In the genomic region with DNA sequence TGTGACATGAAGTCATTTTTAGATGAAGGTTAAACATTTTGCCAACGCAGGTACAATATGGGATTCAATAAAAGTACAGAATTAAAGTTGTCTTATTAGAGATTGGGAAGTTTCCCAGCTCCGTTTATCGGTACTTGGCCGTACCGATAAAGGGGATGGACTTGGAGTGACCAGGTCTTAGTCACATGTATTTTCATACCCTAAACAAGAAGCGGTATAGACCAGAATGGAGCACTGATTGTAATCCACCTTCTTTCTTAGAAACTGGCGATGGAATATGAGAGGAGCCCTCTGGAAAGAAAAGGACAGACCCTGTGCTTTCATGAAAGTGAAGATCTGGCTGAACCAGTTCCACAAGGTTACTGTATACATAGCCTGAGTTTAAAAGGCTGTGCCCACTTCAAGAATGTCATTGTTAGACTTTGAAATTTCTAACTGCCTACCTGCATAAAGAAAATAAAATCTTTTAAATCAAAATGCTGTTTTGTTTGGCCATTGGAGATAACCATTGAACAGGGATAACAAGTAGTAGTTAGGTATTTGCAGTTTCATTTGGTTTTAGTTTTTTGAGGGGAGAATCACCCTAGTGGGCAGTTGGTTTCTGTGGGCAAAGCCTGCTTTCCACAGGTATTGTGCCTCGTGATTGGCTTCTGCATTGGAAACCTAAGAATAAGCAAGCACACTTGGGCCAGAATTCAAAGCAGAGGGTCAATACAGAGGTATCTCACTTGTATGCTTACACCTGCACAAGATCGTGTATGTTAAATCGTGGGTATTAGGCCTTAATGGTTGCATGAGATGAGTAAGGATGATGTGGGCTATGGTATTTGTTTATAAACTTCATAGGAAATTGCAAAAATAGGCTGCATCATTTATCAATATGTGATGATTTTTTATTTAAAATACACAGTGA, we compare ENCODE assay signal across 14 cellular contexts. TPM values are rescaled to one million over a fixed set of nuclear protein-coding genes. Genes with fewer than 3 reads are reported as not detected.
A peak's percentile ranks its signal among the peaks of the same experiment; 100 is the strongest.
DNase-seq lines count a peak whose midpoint lies in the region; ATAC-seq and TF ChIP-seq lines count a peak whose summit lies in the region.
"Had no signal": no experiment of that assay in that cellular context is flagged by ENCODE, and none has a peak within 500 bp of the region (broad histone marks: within the 10 kb centered on the region; RNA-seq: fewer than 3 reads in every experiment).

No MANE protein-coding gene starts in this region.

- H3K27me3 Mint-ChIP-seq in Caco-2 (ENCODE audit: insufficient read depth, unreplicated experiment) (no peaks in the 10 kb centered on the region), GM23338 (ENCODE audit: insufficient read depth, low read depth, poor library complexity) (peaks cover 51% of the 10 kb centered on the region)

- H3K4me1 ChIP-seq in Caco-2 (peaks cover 56% of the 10 kb centered on the region), GM23338 (ENCODE audit: insufficient read depth) (peaks cover 31% of the 10 kb centered on the region)
- H3K4me1 ChIP-seq: uterus had no signal

- H3K27ac Mint-ChIP-seq in Caco-2 (ENCODE audit: unreplicated experiment) (peak overlapping the region; percentile 79), GM23338 (peak overlapping the region; percentile 83)

- no peaks in the 10 kb centered on the region for H3K9me2 ChIP-seq in GM23338 (ENCODE audit: insufficient read depth)

- H2AFZ ChIP-seq in GM23338 = no peak overlapping the region

- no peak overlapping the region for H3K4me2 ChIP-seq in GM23338

- BruUV-seq in Caco-2 (replicated peaks; lab: Mats Ljungman, UMichigan) = no TSS peak

- no peak for ATAC-seq in GM23338
- peak; percentile 56 for ATAC-seq in left colon

- H3K4me3 Mint-ChIP-seq in Caco-2 (ENCODE audit: unreplicated experiment) (peak overlapping the region; percentile 81), GM23338 (peak overlapping the region; percentile 39; the same call in 1 of the 3 replicates)

- peaks cover 72% of the 10 kb centered on the region for H3K4me1 Mint-ChIP-seq in Caco-2 (ENCODE audit: low read depth, unreplicated experiment)
- peaks cover 65% of the 10 kb centered on the region for H3K4me1 Mint-ChIP-seq in GM23338

- no peak overlapping the region for H3K9ac ChIP-seq in SK-N-MC (ENCODE audit: insufficient read length)

- peaks cover 38% of the 10 kb centered on the region for H4K20me1 ChIP-seq in GM23338 (replicated peaks; ENCODE audit: insufficient read depth)

- DNase-seq in Caco-2 (peak; percentile 72 to 85), GM23338 (ENCODE audit: low spot score) (peak; percentile 36), SK-N-MC (ENCODE audit: low read depth, low spot score) (no peak), left colon (no peak), WERI-Rb-1 (no peak), A172 (ENCODE audit: low spot score) (no peak)
- DNase-seq in stimulated activated CD4-positive, alpha-beta T cell treated with anti-CD3 and anti-CD28 coated beads, Interleukin-2, amount 100 ng/mL, for 48 hours = no peak
- DNase-seq in activated effector memory CD4-positive, alpha-beta T cell treated with Interleukin-2 at 50 U/mL for 16 hours = no peak
- DNase-seq: activated CD4-positive, alpha-beta T cell treated with anti-CD3 and anti-CD28 coated beads for 1 hour; GOT3; NCI-H1105; RPMI8226; uterus had no signal

- H3F3A ChIP-seq in GM23338 (replicated peaks; ENCODE audit: low read depth) = peaks cover 85% of the 10 kb centered on the region

- H3K27me3 ChIP-seq in Caco-2 (replicated peaks; ENCODE audit: control insufficient read depth, insufficient read depth, low read length) (no peaks in the 10 kb centered on the region), GM23338 (ENCODE audit: insufficient read depth) (no peaks in the 10 kb centered on the region), WERI-Rb-1 (ENCODE audit: insufficient read depth, low read depth, severe bottlenecking) (no peaks in the 10 kb centered on the region)
- H3K27me3 ChIP-seq: adrenal gland, uterus had no signal

- CTCF ChIA-PET in Caco-2 (lab: Charles Lee) = interaction anchor here (0.5 to 3.0 kb wide), 5 partner anchors 12 to 43 kb away, joined by 4 to 24 read pairs (median 9); no protein-coding TSS in a partner anchor

- H3K36me3 ChIP-seq in Caco-2 (ENCODE audit: control insufficient read depth, insufficient read depth, low read length) (peaks cover 46% of the 10 kb centered on the region), GM23338 (ENCODE audit: insufficient read depth) (peaks cover 56% of the 10 kb centered on the region), SK-N-MC (ENCODE audit: insufficient read depth, low read length) (peaks cover 77% of the 10 kb centered on the region), WERI-Rb-1 (peaks cover 86% of the 10 kb centered on the region)
- H3K36me3 ChIP-seq: uterus had no signal

- TF ChIP-seq CTCF in Caco-2 (IDR thresholded peaks at IDR 0.05; ENCODE audit: insufficient read depth in 1 of 2, low read depth in 1 of 2, low read length in 1 of 2, severe bottlenecking in 1 of 2, unreplicated experiment in 1 of 2) = no peak
- no peak for TF ChIP-seq CTCF in GM23338 (conservative IDR thresholded peaks at IDR 0.05; ENCODE audit: low read depth in 2 of 2)
- no peak for TF ChIP-seq CTCF in WERI-Rb-1 (IDR thresholded peaks at IDR 0.05; ENCODE audit: low read depth, low read length)

- peak overlapping the region; percentile 93 for H3K27ac ChIP-seq in GM23338 (ENCODE audit: low read depth)
- H3K27ac ChIP-seq in SK-N-MC = peak overlapping the region; percentile 85
- H3K27ac ChIP-seq in WERI-Rb-1 = no peak overlapping the region
- H3K27ac ChIP-seq: uterus had no signal

- H3K36me3 Mint-ChIP-seq in Caco-2 (ENCODE audit: insufficient read depth, unreplicated experiment) (peaks cover 99% of the 10 kb centered on the region), GM23338 (ENCODE audit: low read depth) (peaks cover 84% of the 10 kb centered on the region)

- no peak overlapping the region for H3K4me3 ChIP-seq in Caco-2 (ENCODE audit: low read depth, low read length)
- no peak overlapping the region for H3K4me3 ChIP-seq in GM23338
- no peak overlapping the region for H3K4me3 ChIP-seq in SK-N-MC
- no peak overlapping the region for H3K4me3 ChIP-seq in WERI-Rb-1 (ENCODE audit: low read depth, low read length)
- H3K4me3 ChIP-seq: adrenal gland, uterus had no signal

- POLR2A ChIA-PET in Caco-2 (lab: Charles Lee) = interaction anchor here (0.6 to 2.4 kb wide), 6 partner anchors 11 to 32 kb away, joined by 3 to 45 read pairs (median 6); a partner anchor contains a TSS

- H3K9me3 Mint-ChIP-seq in Caco-2 (ENCODE audit: unreplicated experiment) (peaks cover 45% of the 10 kb centered on the region), GM23338 (peaks cover 24% of the 10 kb centered on the region)

- intact Hi-C loops in Caco-2 (cut with micrococcal nuclease; ENCODE audit: unreplicated experiment) = no loop called here
- intact Hi-C loops in left colon (cut with DNase I, micrococcal nuclease) = no loop called here

- H3K79me2 ChIP-seq in GM23338 (replicated peaks; ENCODE audit: insufficient read depth) = peaks cover 37% of the 10 kb centered on the region

- peaks cover 29% of the 10 kb centered on the region for H3K9me3 ChIP-seq in Caco-2
- no peaks in the 10 kb centered on the region for H3K9me3 ChIP-seq in SK-N-MC (ENCODE audit: low read depth, low read length)
- H3K9me3 ChIP-seq in WERI-Rb-1 (ENCODE audit: severe bottlenecking) = no peaks in the 10 kb centered on the region

TF ChIP-seq in GM23338, 12 proteins besides CTCF, POLR2A, EP300 and RAD21:
- TF ChIP-seq POLR2AphosphoS5 (IDR thresholded peaks at IDR 0.05; ENCODE audit: low read depth) (peak; percentile 22), CREB1 (CRISPR knock-in tag; IDR thresholded peaks at IDR 0.05; ENCODE audit: low read depth) (no peak)

RNA-seq across cellular contexts. Expression of a gene that starts 11.2 kb away (rescaled TPM):
- total RNA-seq in Caco-2 (2022) (34.0 and 34.7 TPM in 2 replicates), left colon (10 to 100 TPM; 28.5 to 29.8 TPM)
- 11.1 and 12.1 TPM in 2 replicates for total RNA-seq in GM23338 (2014; rRNA removed; shearing (Covaris generic))
- polyA plus RNA-seq in GM23338 (2016; fragmentation: Nextera tagmentation; extraction: Ambion mirVana) = 6.1 and 6.2 TPM in 2 replicates
- 33.8 and 34.2 TPM in 2 replicates for total RNA-seq in A172 (2014; rRNA removed; shearing (Covaris generic))

Comparison
In these comparisons a context has a peak if more than half of its experiments do, and no peak if none do; other contexts are left out.
1. DNase-seq: peak in Caco-2 (2 of 2) and GM23338 (single experiment); none in SK-N-MC (single experiment), left colon (0 of 2), WERI-Rb-1 (single experiment), A172 (single experiment), stimulated activated CD4-positive, alpha-beta T cell treated with anti-CD3 and anti-CD28 coated beads, Interleukin-2, amount 100 ng/mL, for 48 hours (0 of 2) and activated effector memory CD4-positive, alpha-beta T cell treated with Interleukin-2 at 50 U/mL for 16 hours (single experiment).